ENCODE assay signal across 28 cellular contexts in genomic region chr19:29022165-29022564, GRCh38.
"Had no signal": no experiment of that assay in that cellular context is flagged by ENCODE, and none has a peak within 500 bp of the region (broad histone marks: within the 10 kb centered on the region; RNA-seq: fewer than 3 reads in every experiment).

No MANE protein-coding gene starts in this region.

- H3K9ac ChIP-seq: neural progenitor cell had no signal

- DNase-seq: naive B cell; naive thymus-derived CD8-positive, alpha-beta T cell; nephron progenitor cell; nucleus accumbens; pancreas; psoas muscle; right cardiac atrium; right lobe of liver; sigmoid colon; small intestine; stimulated activated CD4-positive, alpha-beta T cell treated with anti-CD3 and anti-CD28 coated beads, Interleukin-15, amount 100 ng/mL, for 24 hours; stimulated activated CD4-positive, alpha-beta T cell treated with anti-CD3 and anti-CD28 coated beads, Interleukin-2, amount 100 ng/mL, for 24 hours; stimulated activated CD4-positive, alpha-beta T cell treated with anti-CD3 and anti-CD28 coated beads, Interleukin-2, amount 100 ng/mL, for 48 hours; stimulated activated CD4-positive, alpha-beta T cell treated with anti-CD3 and anti-CD28 coated beads, Interleukin-4, amount 100 ng/mL, for 24 hours; stimulated activated naive CD4-positive, alpha-beta T cell; stimulated activated naive CD8-positive, alpha-beta T cell treated with anti-CD3 and anti-CD28 coated beads, Interleukin-15, amount 100 ng/mL, for 72 hours; stimulated activated naive CD8-positive, alpha-beta T cell treated with anti-CD3 and anti-CD28 coated beads, Interleukin-15, Interleukin-2, amounts not matched to agents 100 U/mL and 50 U/mL, for 24 hours; substantia nigra; testis; tibial artery; transverse colon; upper lobe of right lung had no signal

- H3K27me3 ChIP-seq: neural progenitor cell, neutrophil, pancreas, right lobe of liver, testis, tibial artery, transverse colon, upper lobe of right lung, vagina had no signal

- H3K27ac ChIP-seq: neural progenitor cell, neutrophil, pancreas, psoas muscle, right lobe of liver, sigmoid colon, suprapubic skin, testis, tibial artery, transverse colon, upper lobe of right lung, vagina had no signal

- H3K36me3 ChIP-seq: neural progenitor cell, neutrophil, pancreas, right lobe of liver, sigmoid colon, suprapubic skin, tibial artery, transverse colon, upper lobe of right lung, vagina had no signal

- H3K4me2 ChIP-seq: neural progenitor cell had no signal

- FAIRE-seq: pancreas, small intestine had no signal

- H2AFZ ChIP-seq: neural progenitor cell had no signal

- H3K9me3 ChIP-seq: neutrophil, pancreas, psoas muscle, right lobe of liver, sigmoid colon, suprapubic skin, testis, tibial artery, transverse colon, upper lobe of right lung, vagina had no signal

- ATAC-seq: naive thymus-derived CD8-positive, alpha-beta T cell; natural killer cell treated with Interleukin-12 subunit alpha and Interleukin-12 subunit beta and Interleukin-15 and Interleukin-18, amount 100 ng/mL, for 72 hours; pancreas; psoas muscle; right cardiac atrium; right lobe of liver; stimulated activated effector memory CD8-positive, alpha-beta T cell treated with anti-CD3 and anti-CD28 coated beads, Interleukin-12 subunit alpha, Interleukin-12 subunit beta, amount 100 ng/mL, for 72 hours; stimulated activated naive CD8-positive, alpha-beta T cell treated with anti-CD3 and anti-CD28 coated beads, Interleukin-15, amount 100 ng/mL, for 72 hours; stimulated activated naive CD8-positive, alpha-beta T cell treated with anti-CD3 and anti-CD28 coated beads, Interleukin-15, Interleukin-2, amounts not matched to agents 100 U/mL and 50 U/mL, for 24 hours; upper lobe of right lung had no signal

- H3K4me3 ChIP-seq: neural progenitor cell, pancreas, psoas muscle, right lobe of liver, sigmoid colon, suprapubic skin, testis, tibial artery, transverse colon, upper lobe of right lung, vagina had no signal
